In the genomic region with DNA sequence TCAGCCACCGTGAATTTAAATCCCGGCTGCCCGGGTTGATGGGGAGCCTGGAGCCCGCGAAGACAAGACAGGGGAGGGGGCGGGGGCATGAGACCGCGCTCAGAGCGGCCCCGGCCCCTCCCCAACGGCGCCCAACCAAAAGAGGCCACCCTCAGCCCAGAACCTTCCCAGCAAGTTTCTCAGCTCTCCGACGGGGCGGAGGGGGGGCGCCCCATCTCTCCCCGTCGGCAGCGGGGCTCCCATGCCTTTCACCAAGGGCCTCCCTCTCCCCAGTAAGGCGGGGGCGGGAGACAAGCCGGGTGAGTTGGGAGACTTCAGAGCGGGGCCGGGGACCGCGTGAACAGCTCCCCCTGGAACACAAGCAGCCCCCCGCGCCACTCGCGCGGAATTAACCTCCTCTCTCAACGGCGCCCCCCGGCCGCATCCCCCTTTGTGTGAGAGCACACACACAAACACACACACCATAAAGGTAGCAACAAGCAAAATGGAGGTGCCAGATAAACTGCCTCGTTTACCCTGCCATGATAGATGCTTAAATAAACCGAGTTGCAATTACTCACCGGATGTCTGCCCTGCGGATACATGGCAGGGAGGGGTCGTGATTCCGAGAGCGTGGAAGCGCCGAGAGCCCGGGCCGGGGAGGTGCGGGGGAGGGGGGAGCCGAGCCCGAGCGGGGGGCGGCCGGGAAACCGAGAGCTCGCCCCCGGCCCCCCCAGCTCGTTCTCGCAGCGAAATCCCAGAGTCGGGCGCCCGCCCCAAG, we compare ENCODE assay signal across 8 cellular contexts. TPM values are rescaled to one million over a fixed set of nuclear protein-coding genes. Genes with fewer than 3 reads are reported as not detected.
DNase-seq lines count a peak whose midpoint lies in the region; ATAC-seq and TF ChIP-seq lines count a peak whose summit lies in the region.

No MANE protein-coding gene starts in this region.

- no peak overlapping the region for H3K23ac ChIP-seq in trophoblast cell (ENCODE audit: low read length)

- H3K4me2 ChIP-seq in trophoblast cell (ENCODE audit: low read length), result peak overlapping the region; percentile 94

- H3K4me1 Mint-ChIP-seq in activated T-cell treated with anti-CD3 and anti-CD28 coated beads, Interleukin-2, amount 50 U/mL, for 24 hours (ENCODE audit: low read depth), result peaks cover 62% of the 10 kb centered on the region

- TF ChIP-seq CTCF in fibroblast of the aortic adventitia (IDR thresholded peaks at IDR 0.05; ENCODE audit: insufficient read depth, low read length), result no peak

- H3K79me2 ChIP-seq in trophoblast cell (ENCODE audit: control insufficient read depth, insufficient read depth, low read length, poor library complexity), result peaks cover 23% of the 10 kb centered on the region

- no peaks in the 10 kb centered on the region for H3K9me3 ChIP-seq in trophoblast cell (ENCODE audit: insufficient read depth, low read depth, low read length)

- H3K18ac ChIP-seq in trophoblast cell (ENCODE audit: low read length), result peak overlapping the region; percentile 81

- no peaks in the 10 kb centered on the region for H3K9me3 Mint-ChIP-seq in activated T-cell treated with anti-CD3 and anti-CD28 coated beads, Interleukin-2, amount 50 U/mL, for 24 hours

- H3K4me3 Mint-ChIP-seq in activated T-cell treated with anti-CD3 and anti-CD28 coated beads, Interleukin-2, amount 50 U/mL, for 24 hours, result peak overlapping the region; percentile 99

- H3K36me3 ChIP-seq in trophoblast cell (ENCODE audit: control insufficient read depth in 1 of 2, insufficient read depth in 2 of 2, low read length in 2 of 2), result peaks cover 0 to 7% of the 10 kb centered on the region in 2 experiments

- peaks cover 54% of the 10 kb centered on the region for H3K36me3 Mint-ChIP-seq in activated T-cell treated with anti-CD3 and anti-CD28 coated beads, Interleukin-2, amount 50 U/mL, for 24 hours (ENCODE audit: low read depth)

- peak overlapping the region; percentile 56 for H2AFZ ChIP-seq in trophoblast cell (ENCODE audit: insufficient read depth, low read length, poor library complexity)

- peak overlapping the region; percentile 52 for H4K8ac ChIP-seq in trophoblast cell (ENCODE audit: low read depth, low read length)

- no CpG with 5 or more reads among the region's 61 CpGs for WGBS in trophoblast cell (ENCODE audit: extremely low coverage, insufficient coverage, insufficient read length)

- peaks cover 42% of the 10 kb centered on the region for H3K79me1 ChIP-seq in trophoblast cell (ENCODE audit: low read length)

- H3K9ac ChIP-seq in trophoblast cell (ENCODE audit: low read length), result peak overlapping the region; percentile 43

- H4K12ac ChIP-seq in trophoblast cell (ENCODE audit: low read depth, low read length), result peak overlapping the region; percentile 40

- peak; percentile 47 to 85 (median 85) for DNase-seq in NCI-H1417 (lab: John Stamatoyannopoulos, UW)
- DNase-seq in NCI-H1417 treated with DMSO at 0.1 percent for 48 hours (lab: John Stamatoyannopoulos, UW), result no peak
- peak; percentile 58 to 82 for DNase-seq in NCI-H526 (lab: John Stamatoyannopoulos, UW)
- peak; percentile 79 for DNase-seq in activated T-cell treated with anti-CD3 and anti-CD28 coated beads, Interleukin-2, amount 50 U/mL, for 24 hours
- DNase-seq in fibroblast of the aortic adventitia (ENCODE audit: low read depth), result no peak
- DNase-seq in trophoblast cell, result peak in 1 of 2 donors; percentile 46
- no peak for DNase-seq in HuH-7 (ENCODE audit: low spot score)

- H3K27ac Mint-ChIP-seq in activated T-cell treated with anti-CD3 and anti-CD28 coated beads, Interleukin-2, amount 50 U/mL, for 24 hours, result peak overlapping the region; percentile 97

- H3K27me3 Mint-ChIP-seq in activated T-cell treated with anti-CD3 and anti-CD28 coated beads, Interleukin-2, amount 50 U/mL, for 24 hours, result peaks cover 6% of the 10 kb centered on the region

- peak overlapping the region; percentile 48 for H2AK5ac ChIP-seq in trophoblast cell (ENCODE audit: low read length)

- peaks cover 26 to 42% of the 10 kb centered on the region in 2 experiments for H3K4me1 ChIP-seq in trophoblast cell (ENCODE audit: control insufficient read depth in 1 of 2, insufficient read depth in 2 of 2, low read length in 2 of 2)

- H2BK5ac ChIP-seq in trophoblast cell (ENCODE audit: low read depth, low read length, poor library complexity), result peak overlapping the region; percentile 64

- H3K4me3 ChIP-seq in fibroblast of the aortic adventitia (ENCODE audit: low read depth, low read length) (peak overlapping the region; percentile 89), trophoblast cell (ENCODE audit: low read depth, low read length) (peak overlapping the region; percentile 89)

- H3K14ac ChIP-seq in trophoblast cell (ENCODE audit: low read length), result peak overlapping the region; percentile 87

- no peaks in the 10 kb centered on the region for H3K27me3 ChIP-seq in trophoblast cell (ENCODE audit: insufficient read depth, low read length)

- peak overlapping the region; percentile 98 for H3K4ac ChIP-seq in trophoblast cell (ENCODE audit: low read depth, low read length)

- peak overlapping the region; percentile 78 for H4K91ac ChIP-seq in trophoblast cell (ENCODE audit: low read depth, low read length)

- peak overlapping the region; percentile 88 for H2BK120ac ChIP-seq in trophoblast cell (ENCODE audit: insufficient read depth, low read length, poor library complexity)

- ATAC-seq in HG03175 (IDR thresholded peaks at IDR 0.05; ENCODE audit: unreplicated experiment), result no peak

- H3K27ac ChIP-seq in trophoblast cell (ENCODE audit: low read depth, low read length), result peak overlapping the region; percentile 61

- peak overlapping the region; percentile 51 for H2BK12ac ChIP-seq in trophoblast cell (ENCODE audit: low read length)

RNA-seq across cellular contexts. Expression of gene TLE3, which starts 1.3 kb away (rescaled TPM):
- total RNA-seq in fibroblast of the aortic adventitia (ENCODE audit: low replicate concordance), result 10.3 and 12.3 TPM in 2 replicates
- polyA plus RNA-seq in trophoblast cell (2013), result 139 and 146 TPM in 2 replicates

Comparison
In these comparisons a context has a peak if more than half of its experiments do, and no peak if none do; other contexts are left out.
1. DNase-seq: peak in NCI-H1417 (3 of 3), NCI-H526 (2 of 2) and activated T-cell treated with anti-CD3 and anti-CD28 coated beads, Interleukin-2, amount 50 U/mL, for 24 hours (single experiment); none in NCI-H1417 treated with DMSO at 0.1 percent for 48 hours (single experiment), fibroblast of the aortic adventitia (single experiment) and HuH-7 (single experiment).